In genomic region chr13:113553541-113554332, GRCh38 we compare ENCODE assay signal across 1 cellular context.
TF ChIP-seq lines count a peak whose summit lies in the region.

No MANE protein-coding gene starts in this region.

TF ChIP-seq in WTC11, 78 proteins besides CTCF, POLR2A, EP300 and RAD21 (continued from another document):
- TF ChIP-seq, protein P1, sequence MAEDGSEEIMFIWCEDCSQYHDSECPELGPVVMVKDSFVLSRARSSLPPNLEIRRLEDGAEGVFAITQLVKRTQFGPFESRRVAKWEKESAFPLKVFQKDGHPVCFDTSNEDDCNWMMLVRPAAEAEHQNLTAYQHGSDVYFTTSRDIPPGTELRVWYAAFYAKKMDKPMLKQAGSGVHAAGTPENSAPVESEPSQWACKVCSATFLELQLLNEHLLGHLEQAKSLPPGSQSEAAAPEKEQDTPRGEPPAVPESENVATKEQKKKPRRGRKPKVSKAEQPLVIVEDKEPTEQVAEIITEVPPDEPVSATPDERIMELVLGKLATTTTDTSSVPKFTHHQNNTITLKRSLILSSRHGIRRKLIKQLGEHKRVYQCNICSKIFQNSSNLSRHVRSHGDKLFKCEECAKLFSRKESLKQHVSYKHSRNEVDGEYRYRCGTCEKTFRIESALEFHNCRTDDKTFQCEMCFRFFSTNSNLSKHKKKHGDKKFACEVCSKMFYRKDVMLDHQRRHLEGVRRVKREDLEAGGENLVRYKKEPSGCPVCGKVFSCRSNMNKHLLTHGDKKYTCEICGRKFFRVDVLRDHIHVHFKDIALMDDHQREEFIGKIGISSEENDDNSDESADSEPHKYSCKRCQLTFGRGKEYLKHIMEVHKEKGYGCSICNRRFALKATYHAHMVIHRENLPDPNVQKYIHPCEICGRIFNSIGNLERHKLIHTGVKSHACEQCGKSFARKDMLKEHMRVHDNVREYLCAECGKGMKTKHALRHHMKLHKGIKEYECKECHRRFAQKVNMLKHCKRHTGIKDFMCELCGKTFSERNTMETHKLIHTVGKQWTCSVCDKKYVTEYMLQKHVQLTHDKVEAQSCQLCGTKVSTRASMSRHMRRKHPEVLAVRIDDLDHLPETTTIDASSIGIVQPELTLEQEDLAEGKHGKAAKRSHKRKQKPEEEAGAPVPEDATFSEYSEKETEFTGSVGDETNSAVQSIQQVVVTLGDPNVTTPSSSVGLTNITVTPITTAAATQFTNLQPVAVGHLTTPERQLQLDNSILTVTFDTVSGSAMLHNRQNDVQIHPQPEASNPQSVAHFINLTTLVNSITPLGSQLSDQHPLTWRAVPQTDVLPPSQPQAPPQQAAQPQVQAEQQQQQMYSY (CRISPR knock-in tag; IDR thresholded peaks at IDR 0.05), result no peak
- TF ChIP-seq PRRX2 (CRISPR knock-in tag; IDR thresholded peaks at IDR 0.05) (no peak), ATF2 (CRISPR knock-in tag; IDR thresholded peaks at IDR 0.05; ENCODE audit: borderline replicate concordance, low read depth) (no peak), NFATC4 (CRISPR knock-in tag; IDR thresholded peaks at IDR 0.05) (no peak), HMGXB4 (CRISPR knock-in tag; IDR thresholded peaks at IDR 0.05) (no peak), EMX1 (CRISPR knock-in tag; IDR thresholded peaks at IDR 0.05) (no peak), ELF4 (CRISPR knock-in tag; IDR thresholded peaks at IDR 0.05; ENCODE audit: low read depth) (no peak), ZNF138 (CRISPR knock-in tag; conservative IDR thresholded peaks at IDR 0.05) (no peak), ZBTB21 (CRISPR knock-in tag; IDR thresholded peaks at IDR 0.05; ENCODE audit: borderline replicate concordance) (no peak)
TF ChIP-seq in WTC11: peak in this region for 0.
